16 cellular contexts compared by ENCODE assay signal in genomic region chr4:10524196-10524833, GRCh38.
"Had no signal": no experiment of that assay in that cellular context is flagged by ENCODE, and none has a peak within 500 bp of the region (broad histone marks: within the 10 kb centered on the region; RNA-seq: fewer than 3 reads in every experiment).

No MANE protein-coding gene starts in this region.

- H3K9me3 ChIP-seq: ovary had no signal

- H3K27ac Mint-ChIP-seq: activated CD4-positive, alpha-beta T cell treated with anti-CD3 and anti-CD28 coated beads for 36 hours; activated CD8-positive, alpha-beta T cell treated with anti-CD3 and anti-CD28 coated beads for 36 hours; activated naive CD8-positive, alpha-beta T cell treated with anti-CD3 and anti-CD28 coated beads for 36 hours; activated T-cell treated with anti-CD3 and anti-CD28 coated beads, Interleukin-2, amount 50 U/mL, for 72 hours; natural killer cell; T-cell had no signal

- H3K4me1 Mint-ChIP-seq: activated CD4-positive, alpha-beta T cell treated with anti-CD3 and anti-CD28 coated beads for 36 hours; activated naive CD8-positive, alpha-beta T cell treated with anti-CD3 and anti-CD28 coated beads for 36 hours; natural killer cell; T-cell had no signal

- H3K36me3 ChIP-seq: ovary, WERI-Rb-1 had no signal

- H3K27me3 ChIP-seq: ovary had no signal

- H3K9me3 Mint-ChIP-seq: activated CD8-positive, alpha-beta T cell treated with anti-CD3 and anti-CD28 coated beads for 36 hours; activated naive CD8-positive, alpha-beta T cell treated with anti-CD3 and anti-CD28 coated beads for 36 hours; activated T-cell treated with anti-CD3 and anti-CD28 coated beads, Interleukin-2, amount 50 U/mL, for 72 hours; natural killer cell; T-cell had no signal

- DNase-seq: activated CD4-positive, alpha-beta T cell treated with anti-CD3 and anti-CD28 coated beads for 36 hours; activated CD8-positive, alpha-beta memory T cell treated with anti-CD3 and anti-CD28 coated beads, Interleukin-2, amount 50 U/mL, for 4 hours; activated CD8-positive, alpha-beta T cell treated with anti-CD3 and anti-CD28 coated beads for 36 hours; activated gamma-delta T cell treated with Interleukin-2 at 50 U/mL for 16 hours; activated naive CD8-positive, alpha-beta T cell treated with anti-CD3 and anti-CD28 coated beads for 36 hours; activated T-cell treated with anti-CD3 and anti-CD28 coated beads, Interleukin-2, amount 50 U/mL, for 72 hours; anterior cingulate cortex; effector CD4-positive, alpha-beta T cell; natural killer cell; ovary; stimulated activated CD4-positive, alpha-beta T cell treated with anti-CD3 and anti-CD28 coated beads, Interleukin-2, amount 100 ng/mL, for 48 hours; stimulated activated naive CD8-positive, alpha-beta T cell treated with anti-CD3 and anti-CD28 coated beads, Interleukin-15, Interleukin-2, amounts not matched to agents 100 U/mL and 50 U/mL, for 24 hours; T-cell; T1000; WERI-Rb-1 had no signal

- H3K36me3 Mint-ChIP-seq: activated naive CD8-positive, alpha-beta T cell treated with anti-CD3 and anti-CD28 coated beads for 36 hours; natural killer cell; T-cell had no signal

- H3K4me3 ChIP-seq: coronary artery, ovary had no signal

- H3K27me3 Mint-ChIP-seq: activated CD4-positive, alpha-beta T cell treated with anti-CD3 and anti-CD28 coated beads for 36 hours; activated CD8-positive, alpha-beta T cell treated with anti-CD3 and anti-CD28 coated beads for 36 hours; activated naive CD8-positive, alpha-beta T cell treated with anti-CD3 and anti-CD28 coated beads for 36 hours had no signal

- H3K4me3 Mint-ChIP-seq: activated CD4-positive, alpha-beta T cell treated with anti-CD3 and anti-CD28 coated beads for 36 hours; activated CD8-positive, alpha-beta T cell treated with anti-CD3 and anti-CD28 coated beads for 36 hours; activated naive CD8-positive, alpha-beta T cell treated with anti-CD3 and anti-CD28 coated beads for 36 hours; activated T-cell treated with anti-CD3 and anti-CD28 coated beads, Interleukin-2, amount 50 U/mL, for 72 hours; natural killer cell; T-cell had no signal

- H3K27ac ChIP-seq: coronary artery, ovary had no signal

- ATAC-seq: activated CD4-positive, alpha-beta T cell treated with anti-CD3 and anti-CD28 coated beads for 36 hours; activated CD8-positive, alpha-beta T cell treated with anti-CD3 and anti-CD28 coated beads for 36 hours; activated T-cell treated with anti-CD3 and anti-CD28 coated beads, Interleukin-2, amount 50 U/mL, for 72 hours; natural killer cell; stimulated activated naive CD8-positive, alpha-beta T cell treated with anti-CD3 and anti-CD28 coated beads, Interleukin-15, Interleukin-2, amounts not matched to agents 100 U/mL and 50 U/mL, for 24 hours; T-cell had no signal
